Comparison of ENCODE assay signal across 27 cellular contexts in the genomic region with DNA sequence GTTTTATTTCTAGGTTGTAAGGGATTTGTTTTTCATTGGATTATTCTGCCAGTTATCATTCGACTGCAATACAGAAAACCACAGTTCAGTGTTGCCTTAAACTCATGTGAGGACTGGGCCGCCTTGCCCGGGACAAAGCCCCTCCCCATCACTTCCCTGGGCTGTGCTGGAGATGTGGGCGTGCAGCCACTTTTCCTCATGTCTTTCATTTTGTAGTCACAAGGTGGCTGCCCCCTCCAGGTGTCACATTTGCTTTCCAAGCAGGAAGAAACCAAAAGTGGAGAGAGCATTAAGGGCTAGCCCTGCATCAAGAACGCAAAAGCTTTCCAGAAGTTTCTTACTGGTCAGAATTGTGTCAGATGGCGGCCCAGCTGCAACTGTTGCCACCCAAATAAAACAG.
A peak's percentile ranks its signal among the peaks of the same experiment; 100 is the strongest.
DNase-seq lines count a peak whose midpoint lies in the region; ATAC-seq, FAIRE-seq and TF ChIP-seq lines count a peak whose summit lies in the region.
"Had no signal": no experiment of that assay in that cellular context is flagged by ENCODE, and none has a peak within 500 bp of the region (broad histone marks: within the 10 kb centered on the region; RNA-seq: fewer than 3 reads in every experiment).

No MANE protein-coding gene starts in this region.

- H3K27me3 ChIP-seq in H9 (ENCODE audit: insufficient read depth, low read length) (no peaks in the 10 kb centered on the region), K562 (ENCODE audit: control insufficient read depth in 2 of 2, insufficient read depth in 2 of 2, low read length in 2 of 2) (peaks cover 0 to 5% of the 10 kb centered on the region in 2 experiments; a peak in 4 of 5 replicates)
- no peaks in the 10 kb centered on the region for H3K27me3 ChIP-seq in CD8-positive, alpha-beta memory T cell (ENCODE audit: insufficient read depth, low read length, poor library complexity, severe bottlenecking)
- H3K27me3 ChIP-seq: BLaER1 treated with 17β-estradiol and CSF1 and Interleukin-3, amounts not matched to agents 10 nM and 100 nM had no signal

- no peak overlapping the region for H3T11ph ChIP-seq in H9 (ENCODE audit: low read length)

- no peak overlapping the region for H4K8ac ChIP-seq in H9 (replicated peaks; ENCODE audit: insufficient read length, low read depth, low read length)

- H3K23me2 ChIP-seq in H9 (ENCODE audit: insufficient read length, low read depth, low read length, poor library complexity, severe bottlenecking), result no peaks in the 10 kb centered on the region

- peak; percentile 19; the same call in 1 of the 3 replicates for TF ChIP-seq CTCF in H9 (conservative IDR thresholded peaks at IDR 0.05)
- no peak for TF ChIP-seq CTCF in K562 (IDR thresholded peaks at IDR 0.05 in 2 of 3, conservative IDR thresholded peaks at IDR 0.05 in 1 of 3; ENCODE audit: insufficient read depth in 2 of 3, low read depth in 1 of 3, low read length in 3 of 3)

- in situ Hi-C loops in K562 (cut with MboI), result no loop called here

- no peak overlapping the region for H3K4ac ChIP-seq in H9 (ENCODE audit: low read depth, low read length)

- H2BK15ac ChIP-seq in H9 (ENCODE audit: low read depth, low read length), result no peak overlapping the region

- TF ChIP-seq EP300 in K562 (IDR thresholded peaks at IDR 0.05; ENCODE audit: low read length), result no peak

- no peak overlapping the region for H4K5ac ChIP-seq in H9 (ENCODE audit: insufficient read length, low read depth, low read length)

- no CpG with 5 or more reads among the region's 6 CpGs for WGBS in H9 (ENCODE audit: extremely low coverage, insufficient read length, low lambda C conversion rate)
- 0% methylated on average over 6 of the region's 6 CpGs for WGBS in K562 (ENCODE audit: insufficient coverage, low coverage, missing lambda C conversion rate)

- no peak overlapping the region for H2BK120ac ChIP-seq in H9 (ENCODE audit: low read depth, low read length, poor library complexity, severe bottlenecking)

- no peak for TF ChIP-seq RAD21 in K562 (CRISPR knock-in tag; conservative IDR thresholded peaks at IDR 0.05 in 1 of 2, IDR thresholded peaks at IDR 0.05 in 1 of 2)

- H3K4me1 ChIP-seq in H9 (ENCODE audit: insufficient read depth, low read length) (peaks cover 5% of the 10 kb centered on the region; the same call in 1 of the 2 replicates), K562 (replicated peaks in 1 of 2; ENCODE audit: control insufficient read depth in 2 of 2, insufficient read depth in 2 of 2, low read length in 2 of 2) (no peaks in the 10 kb centered on the region)
- H3K4me1 ChIP-seq in CD8-positive, alpha-beta memory T cell (ENCODE audit: insufficient read depth, low read length), result no peaks in the 10 kb centered on the region
- H3K4me1 ChIP-seq: A549, HAP-1 had no signal

- peak; percentile 31 for DNase-seq in ELF-1 (ENCODE audit: low read depth, low spot score)
- peak; percentile 51 for DNase-seq in H9
- DNase-seq in NCI-H526 (lab: John Stamatoyannopoulos, UW), result peak; percentile 63 to 77
- DNase-seq in K562 (ENCODE audit: extremely low read depth in 1 of 4, low spot score in 3 of 4), result no peak
- no peak for DNase-seq in NOMO-1 treated with dmso at 0.1 percent for 144 hours (lab: John Stamatoyannopoulos, UW; ENCODE audit: unreplicated experiment)
- no peak for DNase-seq in stimulated activated CD4-positive, alpha-beta T cell treated with anti-CD3 and anti-CD28 coated beads, Interleukin-12 subunit alpha, Interleukin-12 subunit beta, amount 100 ng/mL, for 4 hours
- DNase-seq in stimulated activated CD4-positive, alpha-beta T cell treated with anti-CD3 and anti-CD28 coated beads, Interleukin-2, amount 100 ng/mL, for 48 hours, result no peak
- DNase-seq in CD8-positive, alpha-beta memory T cell, result no peak
- DNase-seq: AML-193, DMS153, GM23248, Kasumi-1, MV-4-11, NCI-H1105, NCI-H1436 treated with DMSO at 0.1 percent for 48 hours, NCI-H187 treated with DMSO at 0.1 percent for 48 hours, NCI-H2107, NCI-H446 treated with DMSO at 0.1 percent for 48 hours, NCI-H82, SHP77 treated with DMSO at 0.1 percent for 48 hours, T-helper 1 cell had no signal

- no peak for FAIRE-seq in K562 (lab: Jason Lieb, UNC)
- FAIRE-seq: A549, G401.6 had no signal

- no peaks in the 10 kb centered on the region for H3K79me1 ChIP-seq in H9 (ENCODE audit: insufficient read depth, low read depth, low read length, poor library complexity, severe bottlenecking)

- H3K4me2 ChIP-seq in H9 (ENCODE audit: insufficient read depth, insufficient read length, low read length), result no peak overlapping the region
- no peak overlapping the region for H3K4me2 ChIP-seq in K562 (ENCODE audit: insufficient read depth, low read length)
- H3K4me2 ChIP-seq: A549; BLaER1 treated with 17β-estradiol and CSF1 and Interleukin-3, amounts not matched to agents 10 nM and 100 nM had no signal

- no peaks in the 10 kb centered on the region for H3K79me2 ChIP-seq in H9 (ENCODE audit: insufficient read depth, low read length)
- H3K79me2 ChIP-seq in K562 (ENCODE audit: control insufficient read depth, insufficient read depth, low read length), result no peaks in the 10 kb centered on the region

- no peak overlapping the region for H4K91ac ChIP-seq in H9 (ENCODE audit: insufficient read length, low read depth, low read length)

- no peak overlapping the region for H3K27ac ChIP-seq in H9 (ENCODE audit: insufficient read length, low read depth, low read length)
- H3K27ac ChIP-seq in K562 (ENCODE audit: extremely low read depth, low read depth, low read length), result no peak overlapping the region
- no peak overlapping the region for H3K27ac ChIP-seq in CD8-positive, alpha-beta memory T cell (ENCODE audit: low read depth, low read length)
- H3K27ac ChIP-seq: A549; BLaER1 treated with 17β-estradiol and CSF1 and Interleukin-3, amounts not matched to agents 10 nM and 100 nM; GM23248 had no signal

- H3K36me3 Mint-ChIP-seq in H9 (ENCODE audit: insufficient read depth in 1 of 3, low read depth in 3 of 3), result peaks cover 3 to 11% (median 6%) of the 10 kb centered on the region in 3 experiments; a peak in 3 of 7 replicates
- peaks cover 0 to 5% (median 0%) of the 10 kb centered on the region in 3 donors for H3K36me3 Mint-ChIP-seq in CD8-positive, alpha-beta memory T cell

- BruUV-seq in K562 (replicated peaks; lab: Mats Ljungman, UMichigan), result no TSS peak

- H2AK5ac ChIP-seq in H9 (ENCODE audit: insufficient read length, low read length), result no peak overlapping the region

- intact Hi-C loops in K562 (cut with micrococcal nuclease), result no loop called here

- H3K9me3 ChIP-seq in H9 (ENCODE audit: control insufficient read depth, low read depth, low read length), result no peaks in the 10 kb centered on the region
- no peaks in the 10 kb centered on the region for H3K9me3 ChIP-seq in K562 (replicated peaks; ENCODE audit: control insufficient read depth, insufficient read depth, low read depth, low read length)
- no peaks in the 10 kb centered on the region for H3K9me3 ChIP-seq in CD8-positive, alpha-beta memory T cell (ENCODE audit: low read length)
- H3K9me3 ChIP-seq: A549, HAP-1 had no signal

- H2AFZ ChIP-seq in H9 (ENCODE audit: low read length) (no peak overlapping the region), K562 (ENCODE audit: low read depth, low read length) (no peak overlapping the region)
- H2AFZ ChIP-seq: GM23248 had no signal

- CTCF ChIA-PET in K562 (lab: Yijun Ruan, JAX; ENCODE audit: low intra/inter-chr PET ratio), result no interaction called here
- CTCF ChIA-PET in CD8-positive, alpha-beta memory T cell (lab: Charles Lee), result no interaction called here

- no peak overlapping the region for H3K14ac ChIP-seq in H9 (ENCODE audit: insufficient read depth, low read length)

- H3K9me3 Mint-ChIP-seq in H9, result peaks cover 5 to 15% of the 10 kb centered on the region in 2 experiments; a peak in 4 of 5 replicates
- H3K9me3 Mint-ChIP-seq in CD8-positive, alpha-beta memory T cell, result peaks cover 5 to 11% (median 7%) of the 10 kb centered on the region in 5 donors

- H3K27ac Mint-ChIP-seq in H9, result no peak overlapping the region
- no peak overlapping the region for H3K27ac Mint-ChIP-seq in CD8-positive, alpha-beta memory T cell
- H3K27ac Mint-ChIP-seq: T-helper 2 cell treated with Interferon-gamma antibody and Interleukin-4, amounts not matched to agents 5 μg/mL and 100 μg/mL, for 36 hours had no signal

- peaks cover 25 to 29% of the 10 kb centered on the region in 2 experiments for H3K4me1 Mint-ChIP-seq in H9
- H3K4me1 Mint-ChIP-seq in CD8-positive, alpha-beta memory T cell, result no peaks in the 10 kb centered on the region

- H2BK12ac ChIP-seq in H9 (ENCODE audit: insufficient read length, low read depth, low read length), result no peak overlapping the region

- H3K23ac ChIP-seq in H9 (ENCODE audit: insufficient read length, low read depth, low read length), result no peak overlapping the region

- no peak overlapping the region for H3K56ac ChIP-seq in H9 (ENCODE audit: insufficient read length, low read depth, low read length)

- POLR2A ChIA-PET in K562 (lab: Yijun Ruan, JAX), result no interaction called here
- POLR2A ChIA-PET in CD8-positive, alpha-beta memory T cell (lab: Charles Lee), result no interaction called here

- H4K20me1 ChIP-seq in H9 (ENCODE audit: control insufficient read depth, insufficient read depth, insufficient read length) (no peaks in the 10 kb centered on the region), K562 (replicated peaks; ENCODE audit: control insufficient read depth, insufficient read depth, low read length) (no peaks in the 10 kb centered on the region)
- H4K20me1 ChIP-seq: BLaER1 treated with 17β-estradiol and CSF1 and Interleukin-3, amounts not matched to agents 10 nM and 100 nM had no signal

- no peaks in the 10 kb centered on the region for H3K27me3 Mint-ChIP-seq in H9 (ENCODE audit: low read depth)
- no peaks in the 10 kb centered on the region for H3K27me3 Mint-ChIP-seq in CD8-positive, alpha-beta memory T cell

- H3K18ac ChIP-seq in H9 (ENCODE audit: insufficient read length, low read depth, low read length), result no peak overlapping the region

- H2BK5ac ChIP-seq in H9 (ENCODE audit: insufficient read length, low read length), result no peak overlapping the region

- no peaks in the 10 kb centered on the region for H3K9me1 ChIP-seq in K562 (ENCODE audit: control insufficient read depth, insufficient read depth, low read length)

- no peak overlapping the region for H3K4me3 ChIP-seq in K562
- H3K4me3 ChIP-seq in CD8-positive, alpha-beta memory T cell (ENCODE audit: low read length), result no peak overlapping the region
- H3K4me3 ChIP-seq: A549; BLaER1 treated with 17β-estradiol and CSF1 and Interleukin-3, amounts not matched to agents 10 nM and 100 nM; GM23248; HAP-1 had no signal

- H2BK20ac ChIP-seq in H9 (ENCODE audit: low read depth, low read length, poor library complexity, severe bottlenecking), result no peak overlapping the region

- H3K9ac ChIP-seq in H9 (ENCODE audit: extremely low read depth, insufficient read length, low read length), result no peak overlapping the region
- no peak overlapping the region for H3K9ac ChIP-seq in K562 (ENCODE audit: insufficient read depth in 1 of 2, low read depth in 2 of 2, low read length in 2 of 2)
- H3K9ac ChIP-seq: BLaER1 treated with 17β-estradiol and CSF1 and Interleukin-3, amounts not matched to agents 10 nM and 100 nM; GM23248 had no signal

- TF ChIP-seq POLR2A in K562 (conservative IDR thresholded peaks at IDR 0.05), result no peak

- no peaks in the 10 kb centered on the region for H3K36me3 ChIP-seq in K562 (ENCODE audit: control insufficient read depth, insufficient read depth, low read length)
- H3K36me3 ChIP-seq in CD8-positive, alpha-beta memory T cell (ENCODE audit: insufficient read depth, low read length), result no peaks in the 10 kb centered on the region
- H3K36me3 ChIP-seq: BLaER1 treated with 17β-estradiol and CSF1 and Interleukin-3, amounts not matched to agents 10 nM and 100 nM; HAP-1 had no signal

- ATAC-seq in K562, result peak; percentile 28; the same call in 1 of the 3 replicates
- ATAC-seq: A549, Panc1 had no signal

- H3K4me3 Mint-ChIP-seq in H9, result no peak overlapping the region
- H3K4me3 Mint-ChIP-seq in CD8-positive, alpha-beta memory T cell, result no peak overlapping the region
- H3K4me3 Mint-ChIP-seq: T-helper 2 cell treated with Interferon-gamma antibody and Interleukin-4, amounts not matched to agents 5 μg/mL and 100 μg/mL, for 36 hours had no signal

Comparison
In these comparisons a context has a peak if more than half of its experiments do, and no peak if none do; other contexts are left out.
1. DNase-seq: peak in ELF-1 (single experiment), H9 (single experiment) and NCI-H526 (2 of 2); none in K562 (0 of 4), NOMO-1 treated with dmso at 0.1 percent for 144 hours (single experiment), stimulated activated CD4-positive, alpha-beta T cell treated with anti-CD3 and anti-CD28 coated beads, Interleukin-12 subunit alpha, Interleukin-12 subunit beta, amount 100 ng/mL, for 4 hours (single experiment), stimulated activated CD4-positive, alpha-beta T cell treated with anti-CD3 and anti-CD28 coated beads, Interleukin-2, amount 100 ng/mL, for 48 hours (0 of 2) and CD8-positive, alpha-beta memory T cell (0 of 5).